17 cellular contexts compared by ENCODE assay signal in the genomic region with DNA sequence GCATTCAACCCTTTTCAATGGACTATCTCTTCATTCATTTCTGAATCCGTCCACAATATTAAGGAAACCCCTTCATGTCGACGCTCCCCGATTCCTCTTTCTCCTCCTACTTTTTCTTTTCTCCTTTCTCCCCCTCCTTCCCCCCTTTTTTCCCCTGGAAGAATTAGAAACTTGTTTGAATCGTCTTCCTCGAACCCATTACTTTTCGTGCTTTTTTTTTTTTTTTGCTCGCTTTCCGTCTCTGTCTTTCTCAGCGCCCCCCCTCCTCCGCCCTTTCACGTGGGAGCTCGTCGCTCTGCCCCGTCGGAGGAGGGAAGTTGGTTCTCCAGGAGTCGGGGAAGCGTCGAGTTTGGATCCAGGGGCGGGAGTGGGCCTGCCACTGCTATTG. TPM values are rescaled to one million over a fixed set of nuclear protein-coding genes. Genes with fewer than 3 reads are reported as not detected.
DNase-seq lines count a peak whose midpoint lies in the region; ATAC-seq and TF ChIP-seq lines count a peak whose summit lies in the region.
"Had no signal": no experiment of that assay in that cellular context is flagged by ENCODE, and none has a peak within 500 bp of the region (broad histone marks: within the 10 kb centered on the region; RNA-seq: fewer than 3 reads in every experiment).

No MANE protein-coding gene starts in this region.

- TF ChIP-seq POLR2A in breast epithelium (IDR thresholded peaks at IDR 0.05) = no peak

- DNase-seq in activated CD4-positive, alpha-beta memory T cell treated with anti-CD3 and anti-CD28 coated beads, Interleukin-2, amount 10 ng/mL, durations not matched to agents 7 days and 5 days = no peak
- DNase-seq in activated CD4-positive, alpha-beta memory T cell treated with anti-CD3 and anti-CD28 coated beads for 36 hours = no peak
- DNase-seq in T-helper 17 cell (no peak), hepatocyte (ENCODE audit: low spot score) (no peak), NCI-H446 (lab: John Stamatoyannopoulos, UW) (no peak), breast epithelium (ENCODE audit: low spot score in 2 of 2) (no peak), NCI-H146 (lab: John Stamatoyannopoulos, UW) (no peak)
- DNase-seq in stimulated activated naive B cell treated with anti-CD40 and anti-IgM and Interleukin-4, amounts not matched to agents 10 μg/mL and 1 μg/mL and 100 μg/mL, for 72 hours = no peak
- DNase-seq: ACHN; activated naive CD4-positive, alpha-beta T cell treated with Interleukin-2 at 50 U/mL for 16 hours; NCI-H2081 treated with DMSO at 0.1 percent for 48 hours; PC-3; upper lobe of right lung had no signal

- peak overlapping the region; percentile 15 for H2AFZ ChIP-seq in hepatocyte

- no peaks in the 10 kb centered on the region for H3K79me2 ChIP-seq in hepatocyte

- CTCF ChIA-PET in activated CD4-positive, alpha-beta memory T cell treated with anti-CD3 and anti-CD28 coated beads, Interleukin-2, amount 10 ng/mL, durations not matched to agents 7 days and 5 days (lab: Charles Lee) = no interaction called here
- CTCF ChIA-PET in activated CD4-positive, alpha-beta memory T cell treated with anti-CD3 and anti-CD28 coated beads for 36 hours (lab: Charles Lee) = interaction anchor here (0.9 to 4.9 kb wide), 6 partner anchors 8 to 280 kb away, joined by 3 to 19 read pairs (median 6); no protein-coding TSS in a partner anchor

- TF ChIP-seq CTCF in hepatocyte (IDR thresholded peaks at IDR 0.05; ENCODE audit: poor library complexity) (no peak), breast epithelium (IDR thresholded peaks at IDR 0.05) (no peak)

- peaks cover 11% of the 10 kb centered on the region for H3K36me3 Mint-ChIP-seq in activated CD4-positive, alpha-beta memory T cell treated with anti-CD3 and anti-CD28 coated beads, Interleukin-2, amount 10 ng/mL, durations not matched to agents 7 days and 5 days (ENCODE audit: low read depth)
- H3K36me3 Mint-ChIP-seq in activated CD4-positive, alpha-beta memory T cell treated with anti-CD3 and anti-CD28 coated beads for 36 hours = no peaks in the 10 kb centered on the region
- peaks cover 9% of the 10 kb centered on the region for H3K36me3 Mint-ChIP-seq in T-helper 17 cell (ENCODE audit: low read depth)
- H3K36me3 Mint-ChIP-seq in stimulated activated naive B cell treated with anti-CD40 and anti-IgM and Interleukin-4, amounts not matched to agents 10 μg/mL and 1 μg/mL and 100 μg/mL, for 72 hours = peaks cover 5% of the 10 kb centered on the region in 2 donors

- H3K4me3 Mint-ChIP-seq in activated CD4-positive, alpha-beta memory T cell treated with anti-CD3 and anti-CD28 coated beads, Interleukin-2, amount 10 ng/mL, durations not matched to agents 7 days and 5 days = no peak overlapping the region
- H3K4me3 Mint-ChIP-seq in activated CD4-positive, alpha-beta memory T cell treated with anti-CD3 and anti-CD28 coated beads for 36 hours = no peak overlapping the region
- H3K4me3 Mint-ChIP-seq in T-helper 17 cell = peak overlapping the region; percentile 62
- peak overlapping the region in 1 of 2 donors; percentile 68 for H3K4me3 Mint-ChIP-seq in stimulated activated naive B cell treated with anti-CD40 and anti-IgM and Interleukin-4, amounts not matched to agents 10 μg/mL and 1 μg/mL and 100 μg/mL, for 72 hours

- H4K20me1 ChIP-seq in hepatocyte (ENCODE audit: insufficient read depth, poor library complexity, severe bottlenecking) = no peaks in the 10 kb centered on the region

- ATAC-seq in T-helper 17 cell = no peak
- ATAC-seq in stimulated activated naive B cell treated with anti-CD40 and anti-IgM and Interleukin-4, amounts not matched to agents 10 μg/mL and 1 μg/mL and 100 μg/mL, for 72 hours (replicated peaks) = no peak
- ATAC-seq: left lung, PC-3, upper lobe of right lung had no signal

- no peak overlapping the region for H3K4me2 ChIP-seq in hepatocyte
- H3K4me2 ChIP-seq: SK-N-SH had no signal

- H3K9me3 ChIP-seq in T-helper 17 cell (ENCODE audit: control insufficient read depth, low read length, poor library complexity, severe bottlenecking) = no peaks in the 10 kb centered on the region
- no peaks in the 10 kb centered on the region for H3K9me3 ChIP-seq in hepatocyte (ENCODE audit: low read depth)
- no peaks in the 10 kb centered on the region for H3K9me3 ChIP-seq in breast epithelium
- H3K9me3 ChIP-seq: left lung, SK-N-SH, upper lobe of right lung had no signal

- H3K36me3 ChIP-seq in hepatocyte (replicated peaks; ENCODE audit: insufficient read depth, low read depth) (no peaks in the 10 kb centered on the region), breast epithelium (no peaks in the 10 kb centered on the region)
- H3K36me3 ChIP-seq: cardiac muscle cell, left lung, upper lobe of right lung had no signal

- peaks cover 21% of the 10 kb centered on the region for H3K4me1 Mint-ChIP-seq in activated CD4-positive, alpha-beta memory T cell treated with anti-CD3 and anti-CD28 coated beads, Interleukin-2, amount 10 ng/mL, durations not matched to agents 7 days and 5 days
- peaks cover 44% of the 10 kb centered on the region for H3K4me1 Mint-ChIP-seq in activated CD4-positive, alpha-beta memory T cell treated with anti-CD3 and anti-CD28 coated beads for 36 hours (ENCODE audit: low read depth)
- peaks cover 29% of the 10 kb centered on the region for H3K4me1 Mint-ChIP-seq in T-helper 17 cell
- peaks cover 28 to 37% of the 10 kb centered on the region in 2 donors for H3K4me1 Mint-ChIP-seq in stimulated activated naive B cell treated with anti-CD40 and anti-IgM and Interleukin-4, amounts not matched to agents 10 μg/mL and 1 μg/mL and 100 μg/mL, for 72 hours

- intact Hi-C loops in activated CD4-positive, alpha-beta memory T cell treated with anti-CD3 and anti-CD28 coated beads for 36 hours (cut with micrococcal nuclease) = no loop called here
- intact Hi-C loops in breast epithelium (cut with DNase I; ENCODE audit: low total_unique reads) = no loop called here

- H3K4me3 ChIP-seq in hepatocyte = no peak overlapping the region
- no peak overlapping the region for H3K4me3 ChIP-seq in breast epithelium
- H3K4me3 ChIP-seq: cardiac muscle cell, left lung, skin epidermis, upper lobe of right lung had no signal

- H3K4me1 ChIP-seq in hepatocyte (ENCODE audit: insufficient read depth) (peaks cover 22% of the 10 kb centered on the region), breast epithelium (peaks cover 0 to 15% of the 10 kb centered on the region in 2 donors)

- WGBS in hepatocyte (ENCODE audit: low lambda C conversion rate, missing lambda C conversion rate) = under 1% methylated on average over 20 of the region's 20 CpGs

- POLR2A ChIA-PET in activated CD4-positive, alpha-beta memory T cell treated with anti-CD3 and anti-CD28 coated beads, Interleukin-2, amount 10 ng/mL, durations not matched to agents 7 days and 5 days (lab: Charles Lee) = interaction anchor here (0.6 kb wide), 1 partner anchor 502 kb away, joined by 3 read pairs; no protein-coding TSS in a partner anchor
- POLR2A ChIA-PET in activated CD4-positive, alpha-beta memory T cell treated with anti-CD3 and anti-CD28 coated beads for 36 hours (lab: Charles Lee) = no interaction called here

- H3K27me3 ChIP-seq in hepatocyte (peaks cover 99% of the 10 kb centered on the region), breast epithelium (peaks cover 0 to 100% of the 10 kb centered on the region in 2 donors)

- H3K27ac ChIP-seq in hepatocyte (no peak overlapping the region), breast epithelium (no peak overlapping the region)
- H3K27ac ChIP-seq: cardiac muscle cell, left lung, skin epidermis, upper lobe of right lung had no signal

- H3K9me2 ChIP-seq in hepatocyte (replicated peaks; ENCODE audit: insufficient read depth) = no peaks in the 10 kb centered on the region
- H3K9me2 ChIP-seq: SK-N-SH had no signal

- peaks cover 85% of the 10 kb centered on the region for H3K27me3 Mint-ChIP-seq in activated CD4-positive, alpha-beta memory T cell treated with anti-CD3 and anti-CD28 coated beads, Interleukin-2, amount 10 ng/mL, durations not matched to agents 7 days and 5 days
- peaks cover 80% of the 10 kb centered on the region for H3K27me3 Mint-ChIP-seq in activated CD4-positive, alpha-beta memory T cell treated with anti-CD3 and anti-CD28 coated beads for 36 hours
- H3K27me3 Mint-ChIP-seq in T-helper 17 cell = peaks cover 63% of the 10 kb centered on the region
- H3K27me3 Mint-ChIP-seq in stimulated activated naive B cell treated with anti-CD40 and anti-IgM and Interleukin-4, amounts not matched to agents 10 μg/mL and 1 μg/mL and 100 μg/mL, for 72 hours = peaks cover 79 to 92% of the 10 kb centered on the region in 2 donors

- peak overlapping the region; percentile 27 for H3K27ac Mint-ChIP-seq in activated CD4-positive, alpha-beta memory T cell treated with anti-CD3 and anti-CD28 coated beads, Interleukin-2, amount 10 ng/mL, durations not matched to agents 7 days and 5 days
- H3K27ac Mint-ChIP-seq in activated CD4-positive, alpha-beta memory T cell treated with anti-CD3 and anti-CD28 coated beads for 36 hours = no peak overlapping the region
- peak overlapping the region; percentile 90 for H3K27ac Mint-ChIP-seq in T-helper 17 cell
- H3K27ac Mint-ChIP-seq in stimulated activated naive B cell treated with anti-CD40 and anti-IgM and Interleukin-4, amounts not matched to agents 10 μg/mL and 1 μg/mL and 100 μg/mL, for 72 hours = peak overlapping the region; percentile 93

- H3K9me3 Mint-ChIP-seq in activated CD4-positive, alpha-beta memory T cell treated with anti-CD3 and anti-CD28 coated beads, Interleukin-2, amount 10 ng/mL, durations not matched to agents 7 days and 5 days = no peaks in the 10 kb centered on the region
- no peaks in the 10 kb centered on the region for H3K9me3 Mint-ChIP-seq in activated CD4-positive, alpha-beta memory T cell treated with anti-CD3 and anti-CD28 coated beads for 36 hours
- H3K9me3 Mint-ChIP-seq in stimulated activated naive B cell treated with anti-CD40 and anti-IgM and Interleukin-4, amounts not matched to agents 10 μg/mL and 1 μg/mL and 100 μg/mL, for 72 hours = peaks cover 0 to 3% of the 10 kb centered on the region in 2 donors

RNA-seq across cellular contexts. Expression of a gene that starts 2.3 kb away (rescaled TPM):
- total RNA-seq in activated CD4-positive, alpha-beta memory T cell treated with anti-CD3 and anti-CD28 coated beads, Interleukin-2, amount 10 ng/mL, durations not matched to agents 7 days and 5 days = not detected
- not detected for total RNA-seq in activated CD4-positive, alpha-beta memory T cell treated with anti-CD3 and anti-CD28 coated beads for 36 hours
- total RNA-seq in T-helper 17 cell = not detected
- total RNA-seq in hepatocyte = 0.33 TPM in 1 of 2 replicates, not detected in the other
- not detected in 2 replicates for polyA plus RNA-seq in hepatocyte
- not detected for total RNA-seq in breast epithelium
- total RNA-seq: cardiac muscle cell, left lung, PC-3, upper lobe of right lung had no signal
- polyA plus RNA-seq: cardiac muscle cell, SK-N-SH had no signal
